In the genomic region with DNA sequence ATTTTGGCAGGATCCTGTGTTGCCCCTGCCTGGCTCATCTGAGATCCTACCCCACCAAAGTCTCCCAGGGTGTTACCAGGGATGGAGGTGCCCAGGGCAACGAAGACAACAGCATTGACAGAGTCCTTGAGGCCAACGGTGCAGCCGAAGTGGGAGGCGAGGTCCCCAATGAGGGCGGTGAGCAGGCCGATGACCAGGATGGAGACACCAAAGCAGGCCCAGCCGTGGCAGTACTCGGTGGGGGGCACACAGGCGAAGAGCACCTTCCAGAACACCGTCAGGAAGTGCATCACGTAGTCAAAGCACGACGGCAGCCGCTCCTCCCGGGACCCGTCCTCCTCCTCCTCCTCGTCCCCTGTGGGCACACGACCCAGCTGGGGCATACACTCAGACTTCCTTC, we compare ENCODE assay signal across 24 cellular contexts. TPM values are rescaled to one million over a fixed set of nuclear protein-coding genes. Genes with fewer than 3 reads are reported as not detected.
"Had no signal": no experiment of that assay in that cellular context is flagged by ENCODE, and none has a peak within 500 bp of the region (broad histone marks: within the 10 kb centered on the region; RNA-seq: fewer than 3 reads in every experiment).

No MANE protein-coding gene starts in this region.

- ATAC-seq: effector memory CD8-positive, alpha-beta T cell; left lobe of liver; mucosa of descending colon; naive thymus-derived CD4-positive, alpha-beta T cell; stimulated activated effector memory CD8-positive, alpha-beta T cell treated with anti-CD3 and anti-CD28 coated beads, Interleukin-12 subunit alpha, Interleukin-12 subunit beta, amount 100 ng/mL, for 72 hours had no signal

- H3K27ac ChIP-seq: coronary artery, esophagus squamous epithelium, neutrophil, parathyroid adenoma, prostate gland, right atrium auricular region, sigmoid colon, stomach, thyroid gland, vagina had no signal

- H3K9ac ChIP-seq: parathyroid adenoma had no signal

- H2AFZ ChIP-seq: parathyroid adenoma had no signal

- H3K9me3 ChIP-seq: esophagus squamous epithelium, mucosa of descending colon, neutrophil, prostate gland, right atrium auricular region, sigmoid colon, stomach, thyroid gland, vagina had no signal

- H3K79me2 ChIP-seq: parathyroid adenoma had no signal

- H3K4me3 ChIP-seq: coronary artery, esophagus squamous epithelium, lung, mucosa of descending colon, prostate gland, right atrium auricular region, sigmoid colon, stomach, thyroid gland, vagina had no signal

- H3K4me1 ChIP-seq: prostate gland had no signal

- DNase-seq: dermis blood vessel endothelial cell; effector memory CD8-positive, alpha-beta T cell; erythroblast; esophagus squamous epithelium; foreskin melanocyte; hypothalamus; mucosa of descending colon; naive thymus-derived CD4-positive, alpha-beta T cell; sigmoid colon; stimulated activated CD4-positive, alpha-beta T cell treated with anti-CD3 and anti-CD28 coated beads, Interleukin-2, amount 100 ng/mL, for 24 hours; stimulated activated CD4-positive, alpha-beta T cell treated with anti-CD3 and anti-CD28 coated beads, Interleukin-4, amount 100 ng/mL, for 24 hours; stimulated activated naive CD4-positive, alpha-beta T cell treated with Interleukin-2 at 50 U/mL for 16 hours; stomach; thyroid gland; trophoblast cell had no signal

- H3K36me3 ChIP-seq: esophagus squamous epithelium, neutrophil, prostate gland, right atrium auricular region, sigmoid colon, stomach, thyroid gland, vagina had no signal

- H3K27me3 ChIP-seq: vagina had no signal

RNA-seq across cellular contexts. Expression of a gene that starts 12.8 kb away (rescaled TPM):
- total RNA-seq: dermis blood vessel endothelial cell had no signal
- polyA plus RNA-seq: naive thymus-derived CD4-positive, alpha-beta T cell had no signal

RNA-seq across cellular contexts. Expression of a gene that starts 39.6 kb away (rescaled TPM):
- polyA plus RNA-seq: naive thymus-derived CD4-positive, alpha-beta T cell had no signal
